Comparison of ENCODE assay signal across 8 cellular contexts in genomic region chr19:33303791-33304759, GRCh38. TPM values are rescaled to one million over a fixed set of nuclear protein-coding genes. Genes with fewer than 3 reads are reported as not detected.
DNase-seq lines count a peak whose midpoint lies in the region; ATAC-seq and TF ChIP-seq lines count a peak whose summit lies in the region.

No MANE protein-coding gene starts in this region.

- no CpG with 5 or more reads among the region's 47 CpGs for WGBS in iPS DF 6.9 (ENCODE audit: insufficient coverage, insufficient read length)
- 15% methylated on average over 47 of the region's 47 CpGs for WGBS in prostate gland

- DNase-seq in CD8-positive, alpha-beta T cell = no peak
- DNase-seq in T-helper 17 cell (no peak), iPS DF 6.9 (ENCODE audit: low read depth, low spot score) (no peak), prostate gland (ENCODE audit: low spot score) (peak; percentile 41), COLO668 (lab: John Stamatoyannopoulos, UW; ENCODE audit: unreplicated experiment) (no peak)
- no peak for DNase-seq in stimulated activated CD4-positive, alpha-beta T cell treated with anti-CD3 and anti-CD28 coated beads, Interleukin-15, amount 100 ng/mL, for 24 hours

- H3K27ac ChIP-seq in CD8-positive, alpha-beta T cell (ENCODE audit: low read depth, low read length) = no peak overlapping the region
- H3K27ac ChIP-seq in iPS DF 6.9 (ENCODE audit: low read length) (no peak overlapping the region), prostate gland (peak overlapping the region; percentile 95 to 97)

- H3K4me1 Mint-ChIP-seq in CD8-positive, alpha-beta T cell (ENCODE audit: low read depth) = peaks cover 6% of the 10 kb centered on the region
- H3K4me1 Mint-ChIP-seq in T-helper 17 cell = no peaks in the 10 kb centered on the region

- TF ChIP-seq POLR2A in prostate gland (IDR thresholded peaks at IDR 0.05) = no peak

- POLR2A ChIA-PET in CD8-positive, alpha-beta T cell (lab: Charles Lee) = no interaction called here

- peak overlapping the region; percentile 32 for H3K4me3 Mint-ChIP-seq in CD8-positive, alpha-beta T cell
- H3K4me3 Mint-ChIP-seq in T-helper 17 cell = peak overlapping the region; percentile 28

- intact Hi-C loops in CD8-positive, alpha-beta T cell (cut with DNase I, micrococcal nuclease) = loop anchor here in 1 of 2 experiments (2.0 kb wide), 1 partner anchor 69 kb away; no protein-coding TSS in a partner anchor
- intact Hi-C loops in prostate gland (cut with DNase I) = loop anchor here (5.0 kb wide), 3 partner anchors 62 to 83 kb away; partner anchors contain the start of gene CEBPG

- H3K27me3 ChIP-seq in CD8-positive, alpha-beta T cell (ENCODE audit: insufficient read depth, low read length) = peaks cover 3% of the 10 kb centered on the region
- H3K27me3 ChIP-seq in iPS DF 6.9 (ENCODE audit: control insufficient read depth, insufficient read depth, low read length) (peaks cover 23% of the 10 kb centered on the region), prostate gland (replicated peaks; ENCODE audit: insufficient read depth) (no peaks in the 10 kb centered on the region)

- no peaks in the 10 kb centered on the region for H3K9me3 Mint-ChIP-seq in CD8-positive, alpha-beta T cell

- peaks cover 38% of the 10 kb centered on the region for H3K27me3 Mint-ChIP-seq in CD8-positive, alpha-beta T cell (ENCODE audit: low read depth)
- H3K27me3 Mint-ChIP-seq in T-helper 17 cell = peaks cover 31% of the 10 kb centered on the region

- no peak for TF ChIP-seq CTCF in CD8-positive, alpha-beta T cell (IDR thresholded peaks at IDR 0.05)
- no peak for TF ChIP-seq CTCF in prostate gland (IDR thresholded peaks at IDR 0.05)

- no peaks in the 10 kb centered on the region for H3K36me3 ChIP-seq in CD8-positive, alpha-beta T cell (ENCODE audit: insufficient read depth, low read length)
- H3K36me3 ChIP-seq in iPS DF 6.9 (ENCODE audit: control insufficient read depth, insufficient read depth, low read length) (no peaks in the 10 kb centered on the region; the same call in 1 of the 2 replicates), prostate gland (no peaks in the 10 kb centered on the region)

- peaks cover 8% of the 10 kb centered on the region for H3K4me1 ChIP-seq in CD8-positive, alpha-beta T cell (ENCODE audit: insufficient read depth, low read length)
- H3K4me1 ChIP-seq in iPS DF 6.9 (ENCODE audit: control insufficient read depth, insufficient read depth, low read length) (peaks cover 4% of the 10 kb centered on the region), prostate gland (replicated peaks) (peaks cover 22% of the 10 kb centered on the region)

- CTCF ChIA-PET in CD8-positive, alpha-beta T cell (lab: Charles Lee) = interaction anchor here (0.5 to 1.5 kb wide), 4 partner anchors 10 to 102 kb away, joined by 3 to 4 read pairs (median 3); no protein-coding TSS in a partner anchor

- no peaks in the 10 kb centered on the region for H3K9me3 ChIP-seq in CD8-positive, alpha-beta T cell (ENCODE audit: low read length)
- H3K9me3 ChIP-seq in T-helper 17 cell (ENCODE audit: control insufficient read depth, low read length, poor library complexity, severe bottlenecking) (no peaks in the 10 kb centered on the region), iPS DF 6.9 (ENCODE audit: control insufficient read depth, insufficient read depth, low read length) (no peaks in the 10 kb centered on the region), prostate gland (no peaks in the 10 kb centered on the region)

- H3K36me3 Mint-ChIP-seq in CD8-positive, alpha-beta T cell = no peaks in the 10 kb centered on the region
- no peaks in the 10 kb centered on the region for H3K36me3 Mint-ChIP-seq in T-helper 17 cell (ENCODE audit: low read depth)

- no peak overlapping the region for H3K27ac Mint-ChIP-seq in CD8-positive, alpha-beta T cell
- H3K27ac Mint-ChIP-seq in T-helper 17 cell = no peak overlapping the region

- H3K4me3 ChIP-seq in CD8-positive, alpha-beta T cell (ENCODE audit: low read depth, low read length) = no peak overlapping the region
- H3K4me3 ChIP-seq in iPS DF 6.9 (ENCODE audit: low read length) (peak overlapping the region; percentile 59; the same call in 1 of the 2 replicates), prostate gland (peak overlapping the region; percentile 74 to 81)

- no peak for ATAC-seq in CD8-positive, alpha-beta T cell
- ATAC-seq in T-helper 17 cell (no peak), GM21447 (IDR thresholded peaks at IDR 0.05; ENCODE audit: unreplicated experiment) (no peak), HG03521 (IDR thresholded peaks at IDR 0.05; ENCODE audit: unreplicated experiment) (no peak)

RNA-seq across cellular contexts. Expression of gene CEBPA, which starts 1.7 kb away (rescaled TPM):
- 1 to 10 TPM; 1.7 to 1.9 TPM for total RNA-seq in CD8-positive, alpha-beta T cell
- total RNA-seq in T-helper 17 cell = 1 to 10 TPM; 2.2 to 2.4 TPM
- total RNA-seq in prostate gland = 10 to 100 TPM; 25.2 to 58.7 TPM

Comparison
In these comparisons a context has a peak if more than half of its experiments do, and no peak if none do; other contexts are left out.
1. H3K27ac ChIP-seq: peak in prostate gland (2 of 2); none in CD8-positive, alpha-beta T cell (single experiment) and iPS DF 6.9 (single experiment).
2. RNA of gene CEBPA, which starts 1.7 kb away (total RNA-seq): 25.2 to 58.7 TPM in prostate gland; 2.2 to 2.4 TPM in T-helper 17 cell and 1.7 to 1.9 TPM in CD8-positive, alpha-beta T cell; every median in the first group is over 4 times any median in the second.